Comparison of ENCODE assay signal across 1 cellular context in the genomic region with DNA sequence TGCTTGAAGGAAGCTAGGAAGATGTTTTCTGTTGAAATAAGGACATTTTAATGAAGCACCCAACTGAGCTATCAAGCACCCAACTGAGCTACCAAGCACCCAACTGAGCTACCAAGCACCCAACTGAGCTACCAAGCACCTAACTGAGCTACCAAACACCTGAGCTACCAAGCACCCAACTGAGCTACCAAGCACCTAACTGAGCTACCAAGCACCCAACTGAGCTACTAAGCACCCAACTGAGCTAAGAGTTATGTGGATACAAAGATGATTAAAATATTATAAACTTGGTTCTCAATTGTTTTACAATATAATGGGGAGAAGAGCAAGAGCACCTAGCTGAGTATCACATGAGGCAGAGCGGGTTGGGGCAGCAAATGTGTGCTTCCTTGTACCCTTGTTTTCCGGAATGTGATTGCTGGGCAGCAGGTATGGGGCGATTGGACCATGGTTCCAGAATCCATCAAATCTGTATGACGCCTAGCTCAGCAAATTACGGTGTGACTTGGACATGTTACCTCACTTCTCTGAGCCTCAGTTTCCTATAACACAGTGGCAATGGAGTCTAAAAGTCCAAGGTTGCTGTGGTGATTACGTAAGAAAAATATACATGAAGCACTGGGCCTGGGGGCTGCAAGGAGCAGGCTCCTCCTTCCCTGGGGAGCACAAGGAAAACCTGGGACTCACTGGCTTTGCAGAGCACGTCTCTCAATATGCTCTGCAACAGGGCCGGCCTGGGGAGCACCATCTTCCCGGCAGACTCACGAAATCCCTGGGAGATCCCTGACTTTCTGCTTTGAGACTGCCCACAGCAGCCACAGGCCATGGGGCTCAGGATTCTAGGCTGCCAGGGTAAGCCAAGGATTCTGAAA.
TF ChIP-seq lines count a peak whose summit lies in the region.

No MANE protein-coding gene starts in this region.

TF ChIP-seq in IMR-90, 13 proteins besides CTCF, POLR2A, EP300 and RAD21:
- TF ChIP-seq MAFK (IDR thresholded peaks at IDR 0.05; ENCODE audit: low read depth, low read length) (peak; percentile 49), CEBPB (IDR thresholded peaks at IDR 0.05; ENCODE audit: low read depth, low read length) (peak; percentile 57), BHLHE40 (IDR thresholded peaks at IDR 0.05; ENCODE audit: low read depth, low read length) (no peak), ELK1 (IDR thresholded peaks at IDR 0.05; ENCODE audit: borderline replicate concordance, low read depth, low read length) (no peak)
